In the genomic region with DNA sequence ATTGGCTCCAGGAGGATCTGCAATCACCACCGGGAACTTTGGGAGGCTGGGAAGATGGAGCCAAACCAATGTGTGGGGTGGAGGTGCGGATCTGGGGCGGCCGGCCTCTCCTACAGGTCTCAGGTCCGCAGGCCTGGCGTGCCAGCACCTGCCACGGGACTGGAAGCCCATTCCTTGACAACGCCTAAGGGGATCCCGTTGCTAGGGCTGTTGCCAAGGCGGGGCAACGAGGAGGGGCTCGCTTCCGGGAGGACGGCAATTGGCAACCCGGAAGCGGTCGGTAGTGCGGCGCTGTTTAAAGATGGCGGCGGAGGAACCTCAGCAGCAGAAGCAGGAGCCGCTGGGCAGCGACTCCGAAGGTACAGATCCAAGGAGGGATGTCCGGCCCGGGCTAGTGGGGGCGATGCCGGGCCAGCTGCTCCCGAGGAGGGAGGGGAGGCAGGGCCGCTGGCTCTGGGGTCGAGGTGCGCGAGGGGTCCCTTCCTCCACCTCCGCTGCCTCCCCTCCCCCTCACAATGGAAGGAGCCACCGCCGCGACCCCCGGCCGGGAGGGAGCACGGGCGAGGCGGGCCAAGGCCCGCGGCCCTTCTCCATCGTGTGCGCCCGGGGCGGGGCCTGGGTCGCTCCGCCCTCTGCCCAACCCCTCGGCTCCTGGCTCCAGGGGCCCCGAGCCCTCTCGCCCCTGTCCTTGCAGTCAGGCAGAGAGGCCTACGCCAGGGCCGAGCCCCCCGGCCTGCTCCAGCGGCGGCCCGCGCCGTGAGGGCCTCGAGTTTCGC, we compare ENCODE assay signal across 8 cellular contexts. TPM values are rescaled to one million over a fixed set of nuclear protein-coding genes. Genes with fewer than 3 reads are reported as not detected.
DNase-seq lines count a peak whose midpoint lies in the region; ATAC-seq and TF ChIP-seq lines count a peak whose summit lies in the region.

A gene with protein sequence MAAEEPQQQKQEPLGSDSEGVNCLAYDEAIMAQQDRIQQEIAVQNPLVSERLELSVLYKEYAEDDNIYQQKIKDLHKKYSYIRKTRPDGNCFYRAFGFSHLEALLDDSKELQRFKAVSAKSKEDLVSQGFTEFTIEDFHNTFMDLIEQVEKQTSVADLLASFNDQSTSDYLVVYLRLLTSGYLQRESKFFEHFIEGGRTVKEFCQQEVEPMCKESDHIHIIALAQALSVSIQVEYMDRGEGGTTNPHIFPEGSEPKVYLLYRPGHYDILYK (plus strand): TSS at position 283 of the 776 bp plus-strand sequence. CDS start 19 bp downstream, at position 302.

- H3K4me3 ChIP-seq in SU-DHL-6 (ENCODE audit: insufficient read depth, low read length, poor library complexity, severe bottlenecking) (peak within 1 kb of the TSS; percentile 91), ovary (peak within 1 kb of the TSS; percentile 95), thyroid gland (replicated peaks in 1 of 3) (peak within 1 kb of the TSS; percentile 45 to 96 (median 76))

- peak within 1 kb of the TSS; percentile 95 for H3K4me2 ChIP-seq in SU-DHL-6 (ENCODE audit: low read depth, low read length, poor library complexity, severe bottlenecking)

- peak; percentile 44 for TF ChIP-seq POLR2A in ovary (IDR thresholded peaks at IDR 0.05)
- TF ChIP-seq POLR2A in thyroid gland (IDR thresholded peaks at IDR 0.05): peak in 1 of 2 donors; percentile 76

- H3K79me2 ChIP-seq in SU-DHL-6 (ENCODE audit: insufficient read depth, low read length): peaks cover 22% of the 10 kb centered on the region

- intact Hi-C loops in Right ventricle myocardium inferior (cut with DNase I) (no loop called here), ovary (cut with DNase I) (no loop called here), thyroid gland (cut with DNase I) (no loop called here)

- H3K9me3 Mint-ChIP-seq in activated naive CD8-positive, alpha-beta T cell treated with anti-CD3 and anti-CD28 coated beads, Interleukin-2, amount 10 ng/mL, durations not matched to agents 7 days and 5 days: no peaks in the 10 kb centered on the region

- H3F3A ChIP-seq in SU-DHL-6 (ENCODE audit: insufficient read depth): no peaks in the 10 kb centered on the region

- H3K36me3 Mint-ChIP-seq in activated naive CD8-positive, alpha-beta T cell treated with anti-CD3 and anti-CD28 coated beads, Interleukin-2, amount 10 ng/mL, durations not matched to agents 7 days and 5 days: peaks cover 10% of the 10 kb centered on the region

- 0% methylated on average over 35 to 63 of the region's 63 CpGs for WGBS in ovary, 3 donors
- WGBS in thyroid gland, 2 donors: 0% methylated on average over 6 to 30 of the region's 63 CpGs

- peak within 1 kb of the TSS; percentile 95 for H2AFZ ChIP-seq in SU-DHL-6 (ENCODE audit: low read depth, low read length, severe bottlenecking)

- H3K9me2 ChIP-seq in SU-DHL-6 (replicated peaks; ENCODE audit: insufficient read depth, low read length): no peaks in the 10 kb centered on the region

- H3K4me3 Mint-ChIP-seq in activated naive CD8-positive, alpha-beta T cell treated with anti-CD3 and anti-CD28 coated beads, Interleukin-2, amount 10 ng/mL, durations not matched to agents 7 days and 5 days: peak within 1 kb of the TSS; percentile 95

- DNase-seq in GM04504 (ENCODE audit: low read depth) (peak; percentile 78), NCI-H1105 treated with DMSO at 0.1 percent for 48 hours (lab: John Stamatoyannopoulos, UW) (peak; percentile 94), Right ventricle myocardium inferior (ENCODE audit: missing footprints) (peak; percentile 95), ovary (peak; percentile 87 to 92 (median 88)), thyroid gland (peak; percentile 93 to 94)
- peak; percentile 88 for DNase-seq in activated naive CD8-positive, alpha-beta T cell treated with anti-CD3 and anti-CD28 coated beads, Interleukin-2, amount 10 ng/mL, durations not matched to agents 7 days and 5 days

- no peak for TF ChIP-seq EP300 in ovary (IDR thresholded peaks at IDR 0.05)

- POLR2A ChIA-PET in activated naive CD8-positive, alpha-beta T cell treated with anti-CD3 and anti-CD28 coated beads, Interleukin-2, amount 10 ng/mL, durations not matched to agents 7 days and 5 days (lab: Charles Lee): interaction anchor here (0.7 to 1.6 kb wide), 12 partner anchors 9 to 199 kb away, joined by 3 to 10 read pairs (median 4); a partner anchor contains a TSS

- no peaks in the 10 kb centered on the region for H3K9me3 ChIP-seq in SU-DHL-6 (ENCODE audit: insufficient read depth, low read length)
- H3K9me3 ChIP-seq in ovary: no peaks in the 10 kb centered on the region
- no peaks in the 10 kb centered on the region for H3K9me3 ChIP-seq in thyroid gland

- H3K4me1 ChIP-seq in ovary (ENCODE audit: insufficient read depth): peaks cover 5% of the 10 kb centered on the region
- H3K4me1 ChIP-seq in thyroid gland: peaks cover 17 to 18% of the 10 kb centered on the region in 2 donors

- peak within 1 kb of the TSS; percentile 95 for H3K9ac ChIP-seq in SU-DHL-6 (ENCODE audit: low read length)

- no peaks in the 10 kb centered on the region for H4K20me1 ChIP-seq in SU-DHL-6 (ENCODE audit: low read depth, low read length)

- ATAC-seq in HG02610 (IDR thresholded peaks at IDR 0.05; ENCODE audit: unreplicated experiment) (peak; percentile 87), Right ventricle myocardium inferior (peak; percentile 94)
- ATAC-seq in activated naive CD8-positive, alpha-beta T cell treated with anti-CD3 and anti-CD28 coated beads, Interleukin-2, amount 10 ng/mL, durations not matched to agents 7 days and 5 days (ENCODE audit: low read depth): peak; percentile 84

- TF ChIP-seq CTCF in SU-DHL-6 (IDR thresholded peaks at IDR 0.05; ENCODE audit: insufficient read depth, low read length, poor library complexity, severe bottlenecking) (no peak), ovary (IDR thresholded peaks at IDR 0.05) (no peak), thyroid gland (IDR thresholded peaks at IDR 0.05) (no peak)

- H3K36me3 ChIP-seq in SU-DHL-6 (ENCODE audit: low read length): no peaks in the 10 kb centered on the region
- H3K36me3 ChIP-seq in ovary: no peaks in the 10 kb centered on the region
- H3K36me3 ChIP-seq in thyroid gland: peaks cover 6 to 10% of the 10 kb centered on the region in 2 donors

- no peaks in the 10 kb centered on the region for H3K27me3 Mint-ChIP-seq in activated naive CD8-positive, alpha-beta T cell treated with anti-CD3 and anti-CD28 coated beads, Interleukin-2, amount 10 ng/mL, durations not matched to agents 7 days and 5 days

- peak within 1 kb of the TSS; percentile 97 for H3K27ac Mint-ChIP-seq in activated naive CD8-positive, alpha-beta T cell treated with anti-CD3 and anti-CD28 coated beads, Interleukin-2, amount 10 ng/mL, durations not matched to agents 7 days and 5 days

- H3K27ac ChIP-seq in SU-DHL-6 (ENCODE audit: low read depth, low read length) (peak within 1 kb of the TSS; percentile 66), ovary (peak within 1 kb of the TSS; percentile 43 to 57), thyroid gland (peak within 1 kb of the TSS in 2 of 3 donors; percentile 73 to 76)

- H3K4me1 Mint-ChIP-seq in activated naive CD8-positive, alpha-beta T cell treated with anti-CD3 and anti-CD28 coated beads, Interleukin-2, amount 10 ng/mL, durations not matched to agents 7 days and 5 days: peaks cover 25% of the 10 kb centered on the region

- H3K27me3 ChIP-seq in SU-DHL-6 (ENCODE audit: low read length) (no peaks in the 10 kb centered on the region), ovary (no peaks in the 10 kb centered on the region), thyroid gland (no peaks in the 10 kb centered on the region)

RNA-seq across cellular contexts. Expression of the gene that starts here (rescaled TPM):
- 10 to 100 TPM; 86.0 to 87.0 TPM for total RNA-seq in activated naive CD8-positive, alpha-beta T cell treated with anti-CD3 and anti-CD28 coated beads, Interleukin-2, amount 10 ng/mL, durations not matched to agents 7 days and 5 days
- total RNA-seq in Right ventricle myocardium inferior: 55.6 TPM
- total RNA-seq in ovary: 10 to 100 TPM; 49.4 to 66.7 (median 50.7) TPM
- polyA plus RNA-seq in ovary: 10 to 100 TPM; 34.7 to 55.1 TPM
- 100 to 1,000 TPM in 1 of 4 donors, 10 to 100 TPM in 3; 62.3 to 130 (median 76.1) TPM for total RNA-seq in thyroid gland

Comparison
In these comparisons a context has a peak if more than half of its experiments do, and no peak if none do; other contexts are left out.
1. Peak in every context shown above with its lines: DNase-seq, ATAC-seq, H3K4me3 ChIP-seq and H3K27ac ChIP-seq.